ENCODE assay signal across 11 cellular contexts in genomic region chr18:2502880-2503279, GRCh38.
"Had no signal": no experiment of that assay in that cellular context is flagged by ENCODE, and none has a peak within 500 bp of the region (broad histone marks: within the 10 kb centered on the region; RNA-seq: fewer than 3 reads in every experiment).

No MANE protein-coding gene starts in this region.

- H3K4me2 ChIP-seq: GM23338 had no signal

- H3K27ac ChIP-seq: GM23248 had no signal

- FAIRE-seq: H1, H54 had no signal

- ATAC-seq: GM23338, HCT116 had no signal

- H3K9me3 ChIP-seq: HAP-1 had no signal

- H2AFZ ChIP-seq: GM23248, GM23338 had no signal

- H3K4me3 ChIP-seq: GM23248, GM23338, HAP-1 had no signal

- H3K36me3 ChIP-seq: HAP-1 had no signal

- H3K4me1 ChIP-seq: HAP-1 had no signal

- H3K9ac ChIP-seq: GM23248 had no signal

- DNase-seq: GM23248, GOT3, H7, H9, HCEC 1CT, HFFc6 had no signal
